8 cellular contexts compared by ENCODE assay signal in the genomic region with DNA sequence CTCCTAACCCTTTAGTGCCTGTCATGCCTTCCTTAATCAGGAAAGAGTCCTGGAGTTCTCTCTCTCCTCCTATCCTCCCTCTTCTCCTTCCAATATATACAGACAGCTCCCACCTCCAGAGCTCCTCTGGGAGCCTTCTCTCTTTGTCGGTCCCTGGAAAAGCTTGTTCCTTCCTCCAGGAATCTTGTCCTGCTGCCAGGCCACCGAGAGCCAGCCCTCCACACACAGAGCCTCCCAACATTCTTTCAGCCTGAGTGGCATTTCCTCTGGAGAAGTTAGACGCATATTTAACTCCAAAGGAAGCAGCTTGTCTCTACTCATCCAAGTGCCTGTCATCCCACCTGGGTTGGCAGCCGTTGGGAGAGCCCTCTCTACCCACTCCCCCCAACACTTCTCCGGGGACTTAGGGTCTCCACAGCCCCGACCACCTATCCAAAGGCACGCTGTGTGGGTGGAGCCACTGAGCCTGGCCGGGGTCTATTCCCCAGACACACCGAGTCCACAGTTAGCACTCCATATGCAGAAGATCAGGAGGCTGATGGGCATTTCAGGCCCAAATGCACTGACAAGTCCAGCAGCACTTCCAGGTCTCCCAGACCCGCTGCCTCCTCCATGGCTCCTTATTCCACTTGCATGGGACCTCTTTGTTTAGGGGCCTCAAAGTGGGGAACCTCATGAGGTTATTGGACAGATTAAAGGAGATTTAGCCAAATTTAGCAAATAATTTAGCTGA. TPM values are rescaled to one million over a fixed set of nuclear protein-coding genes. Genes with fewer than 3 reads are reported as not detected.
DNase-seq lines count a peak whose midpoint lies in the region; ATAC-seq, FAIRE-seq and TF ChIP-seq lines count a peak whose summit lies in the region.

No MANE protein-coding gene starts in this region.

- H3K9me3 Mint-ChIP-seq in H9 (peaks cover 0 to 2% of the 10 kb centered on the region in 2 experiments; a peak in 1 of 5 replicates), astrocyte (ENCODE audit: unreplicated experiment) (peaks cover 4% of the 10 kb centered on the region)

- H3K79me2 ChIP-seq in H9 (ENCODE audit: insufficient read depth, low read length) (no peaks in the 10 kb centered on the region), astrocyte (ENCODE audit: insufficient read depth, low read length) (peaks cover 14% of the 10 kb centered on the region)

- no peak overlapping the region for H2BK20ac ChIP-seq in H9 (ENCODE audit: low read depth, low read length, poor library complexity, severe bottlenecking)

- no peak overlapping the region for H2BK15ac ChIP-seq in H9 (ENCODE audit: low read depth, low read length)

- H3K27me3 ChIP-seq in H9 (ENCODE audit: insufficient read depth, low read length) (no peaks in the 10 kb centered on the region), astrocyte (ENCODE audit: insufficient read depth, low read length) (no peaks in the 10 kb centered on the region), right atrium auricular region (no peaks in the 10 kb centered on the region), skeletal muscle tissue (ENCODE audit: control insufficient read depth in 3 of 3, insufficient read depth in 3 of 3, low read length in 3 of 3) (no peaks in the 10 kb centered on the region)

- H3K56ac ChIP-seq in H9 (ENCODE audit: insufficient read length, low read depth, low read length), result no peak overlapping the region

- no peak overlapping the region for H3K23ac ChIP-seq in H9 (ENCODE audit: insufficient read length, low read depth, low read length)

- no peak overlapping the region for H2AFZ ChIP-seq in H9 (ENCODE audit: low read length)
- no peak overlapping the region for H2AFZ ChIP-seq in astrocyte (ENCODE audit: low read depth, low read length)

- H3T11ph ChIP-seq in H9 (ENCODE audit: low read length), result no peak overlapping the region

- no peak overlapping the region for H3K18ac ChIP-seq in H9 (ENCODE audit: insufficient read length, low read depth, low read length)

- no peak overlapping the region for H3K4me2 ChIP-seq in H9 (ENCODE audit: insufficient read depth, insufficient read length, low read length)
- H3K4me2 ChIP-seq in astrocyte (ENCODE audit: low read length), result peak overlapping the region; percentile 68

- H3K14ac ChIP-seq in H9 (ENCODE audit: insufficient read depth, low read length), result no peak overlapping the region; the same call in 1 of the 2 replicates

- FAIRE-seq in astrocyte (lab: Jason Lieb, UNC), result peak; percentile 99

- no peak for TF ChIP-seq CTCF in H9 (conservative IDR thresholded peaks at IDR 0.05)
- no peak for TF ChIP-seq CTCF in astrocyte (IDR thresholded peaks at IDR 0.05; ENCODE audit: insufficient read depth, low read depth, low read length)
- no peak for TF ChIP-seq CTCF in right atrium auricular region (IDR thresholded peaks at IDR 0.05)

- H3K4me3 Mint-ChIP-seq in H9 (no peak overlapping the region; a peak in 1 of 5 replicates), astrocyte (ENCODE audit: unreplicated experiment) (peak overlapping the region; percentile 68)

- H4K5ac ChIP-seq in H9 (ENCODE audit: insufficient read length, low read depth, low read length), result no peak overlapping the region

- no peak overlapping the region for H3K4ac ChIP-seq in H9 (ENCODE audit: low read depth, low read length)

- no peak overlapping the region for H2BK12ac ChIP-seq in H9 (ENCODE audit: insufficient read length, low read depth, low read length)

- no peak overlapping the region for H2BK120ac ChIP-seq in H9 (ENCODE audit: low read depth, low read length, poor library complexity, severe bottlenecking)

- no peak overlapping the region for H4K91ac ChIP-seq in H9 (ENCODE audit: insufficient read length, low read depth, low read length)

- H3K9ac ChIP-seq in H9 (ENCODE audit: extremely low read depth, insufficient read length, low read length), result no peak overlapping the region
- peak overlapping the region; percentile 75 for H3K9ac ChIP-seq in astrocyte (ENCODE audit: low read length)
- peak overlapping the region in 1 of 3 donors; percentile 40 for H3K9ac ChIP-seq in skeletal muscle tissue (ENCODE audit: low read depth in 1 of 3, low read length in 3 of 3)

- H3K79me1 ChIP-seq in H9 (ENCODE audit: insufficient read depth, low read depth, low read length, poor library complexity, severe bottlenecking), result no peaks in the 10 kb centered on the region

- DNase-seq in H9, result peak; percentile 52
- peak; percentile 95 for DNase-seq in astrocyte (ENCODE audit: low read depth)
- DNase-seq in right atrium auricular region (ENCODE audit: low spot score), result peak; percentile 89
- DNase-seq in GF-D8 (lab: John Stamatoyannopoulos, UW), result no peak
- DNase-seq in NCI-H82 (lab: John Stamatoyannopoulos, UW), result no peak
- DNase-seq in activated naive CD4-positive, alpha-beta T cell treated with anti-CD3 and anti-CD28 coated beads, Interleukin-2, amount 50 U/mL, for 16 hours, result no peak

- H4K20me1 ChIP-seq in H9 (ENCODE audit: control insufficient read depth, insufficient read depth, insufficient read length) (no peaks in the 10 kb centered on the region), astrocyte (ENCODE audit: insufficient read depth, low read length) (no peaks in the 10 kb centered on the region)

- H3K4me1 ChIP-seq in H9 (ENCODE audit: insufficient read depth, low read length), result no peaks in the 10 kb centered on the region
- H3K4me1 ChIP-seq in astrocyte (ENCODE audit: insufficient read depth, low read length), result peaks cover 74% of the 10 kb centered on the region
- H3K4me1 ChIP-seq in right atrium auricular region, result peaks cover 0 to 100% of the 10 kb centered on the region in 2 donors
- H3K4me1 ChIP-seq in skeletal muscle tissue (ENCODE audit: control insufficient read depth in 3 of 3, insufficient read depth in 3 of 3, low read length in 3 of 3), result peaks cover 58 to 74% (median 66%) of the 10 kb centered on the region in 3 donors

- H3K27ac ChIP-seq in H9 (ENCODE audit: insufficient read length, low read depth, low read length) (no peak overlapping the region), astrocyte (ENCODE audit: low read depth, low read length) (peak overlapping the region; percentile 85), right atrium auricular region (peak overlapping the region; percentile 84 to 93), skeletal muscle tissue (ENCODE audit: low read depth, low read length) (peak overlapping the region; percentile 83)

- H3K4me1 Mint-ChIP-seq in H9, result peaks cover 19 to 23% of the 10 kb centered on the region in 2 experiments
- peaks cover 70% of the 10 kb centered on the region for H3K4me1 Mint-ChIP-seq in astrocyte (ENCODE audit: low read depth, unreplicated experiment)

- H3K27me3 Mint-ChIP-seq in H9 (ENCODE audit: low read depth) (no peaks in the 10 kb centered on the region; the same call in 1 of the 2 replicates), astrocyte (ENCODE audit: low read depth, unreplicated experiment) (no peaks in the 10 kb centered on the region)

- H2BK5ac ChIP-seq in H9 (ENCODE audit: insufficient read length, low read length), result no peak overlapping the region

- H4K8ac ChIP-seq in H9 (replicated peaks; ENCODE audit: insufficient read length, low read depth, low read length), result no peak overlapping the region

- H3K36me3 Mint-ChIP-seq in H9 (ENCODE audit: insufficient read depth in 1 of 3, low read depth in 3 of 3) (peaks cover 0 to 2% (median 0%) of the 10 kb centered on the region in 3 experiments; a peak in 3 of 7 replicates), astrocyte (ENCODE audit: low read depth, unreplicated experiment) (peaks cover 39% of the 10 kb centered on the region)

- H3K9me3 ChIP-seq in H9 (ENCODE audit: control insufficient read depth, low read depth, low read length), result no peaks in the 10 kb centered on the region
- peaks cover 7% of the 10 kb centered on the region for H3K9me3 ChIP-seq in astrocyte (ENCODE audit: insufficient read depth, low read depth, low read length)
- H3K9me3 ChIP-seq in right atrium auricular region, result no peaks in the 10 kb centered on the region
- H3K9me3 ChIP-seq in skeletal muscle tissue (ENCODE audit: control insufficient read depth in 3 of 3, low read length in 3 of 3), result no peaks in the 10 kb centered on the region

- H2AK5ac ChIP-seq in H9 (ENCODE audit: insufficient read length, low read length), result no peak overlapping the region

- H3K36me3 ChIP-seq in astrocyte (ENCODE audit: insufficient read depth, low read length) (no peaks in the 10 kb centered on the region), right atrium auricular region (no peaks in the 10 kb centered on the region), skeletal muscle tissue (ENCODE audit: control insufficient read depth in 3 of 3, insufficient read depth in 3 of 3, low read length in 3 of 3) (no peaks in the 10 kb centered on the region)

- WGBS in H9 (ENCODE audit: extremely low coverage, insufficient read length, low lambda C conversion rate), result no CpG with 5 or more reads among the region's 10 CpGs

- H3K4me3 ChIP-seq in astrocyte (ENCODE audit: insufficient read depth, low read depth, low read length), result no peak overlapping the region
- no peak overlapping the region for H3K4me3 ChIP-seq in right atrium auricular region
- H3K4me3 ChIP-seq in skeletal muscle tissue (ENCODE audit: low read length in 3 of 3), result peak overlapping the region in 1 of 3 donors; percentile 13

- ATAC-seq in GM19397 (IDR thresholded peaks at IDR 0.05; ENCODE audit: unreplicated experiment), result no peak

- H3K23me2 ChIP-seq in H9 (ENCODE audit: insufficient read length, low read depth, low read length, poor library complexity, severe bottlenecking), result no peaks in the 10 kb centered on the region

- H3K27ac Mint-ChIP-seq in H9, result peak overlapping the region; percentile 36 to 86 (median 80); a peak in 5 of 7 replicates
- H3K27ac Mint-ChIP-seq in astrocyte (ENCODE audit: unreplicated experiment), result peak overlapping the region; percentile 99

RNA-seq across cellular contexts. Expression of a gene that starts 31.1 kb away (rescaled TPM):
- total RNA-seq in H9 (2021) (16.2 and 17.1 TPM in 2 replicates), astrocyte (307 and 328 TPM in 2 replicates), right atrium auricular region (1,000 to 10,000 TPM; 2,934 to 5,316 TPM), skeletal muscle tissue (56.4 TPM)

Comparison
In these comparisons a context has a peak if more than half of its experiments do, and no peak if none do; other contexts are left out.
1. DNase-seq: peak in H9 (single experiment), astrocyte (single experiment) and right atrium auricular region (single experiment); none in GF-D8 (single experiment), NCI-H82 (single experiment) and activated naive CD4-positive, alpha-beta T cell treated with anti-CD3 and anti-CD28 coated beads, Interleukin-2, amount 50 U/mL, for 16 hours (single experiment).